8 cellular contexts compared by ENCODE assay signal in genomic region chr1:207823880-207824566, GRCh38.
DNase-seq lines count a peak whose midpoint lies in the region; ATAC-seq and TF ChIP-seq lines count a peak whose summit lies in the region.

No MANE protein-coding gene starts in this region.

- WGBS in esophagus squamous epithelium, 2 donors, result 7 to 23% methylated on average over 8 to 9 of the region's 9 CpGs

- H3K4me1 ChIP-seq in OCI-LY1 (ENCODE audit: insufficient read depth, low read length, severe bottlenecking), result peaks cover 75% of the 10 kb centered on the region
- peaks cover 44 to 100% (median 63%) of the 10 kb centered on the region in 3 donors for H3K4me1 ChIP-seq in esophagus squamous epithelium
- peaks cover 29 to 65% of the 10 kb centered on the region in 2 donors for H3K4me1 ChIP-seq in naive thymus-derived CD4-positive, alpha-beta T cell (ENCODE audit: control insufficient read depth in 2 of 2, insufficient read depth in 2 of 2, low read length in 2 of 2)

- peak overlapping the region; percentile 88 to 96 (median 95) for H3K4me3 Mint-ChIP-seq in naive thymus-derived CD4-positive, alpha-beta T cell

- peaks cover 45% of the 10 kb centered on the region for H3K79me2 ChIP-seq in OCI-LY1 (ENCODE audit: insufficient read depth, low read length)

- POLR2A ChIA-PET in naive thymus-derived CD4-positive, alpha-beta T cell (lab: Charles Lee), result interaction anchor here (0.6 to 17.1 kb wide), 20 partner anchors 9 to 600 kb away, joined by 3 to 547 read pairs (median 6); partner anchors contain the start of gene CD46

- H3K9me3 ChIP-seq in OCI-LY1 (ENCODE audit: low read length) (no peaks in the 10 kb centered on the region), esophagus squamous epithelium (no peaks in the 10 kb centered on the region)
- H3K9me3 ChIP-seq in naive thymus-derived CD4-positive, alpha-beta T cell (ENCODE audit: control insufficient read depth in 2 of 3, low read length in 3 of 3), result no peaks in the 10 kb centered on the region

- H4K20me1 ChIP-seq in OCI-LY1 (ENCODE audit: insufficient read depth, low read length), result no peaks in the 10 kb centered on the region

- DNase-seq in GM10266 (ENCODE audit: extremely low spot score) (no peak), activated T-helper 1 cell treated with Interleukin-2 at 50 U/mL for 16 hours (ENCODE audit: low read depth) (peak; percentile 57), esophagus squamous epithelium (lab: John Stamatoyannopoulos, UW) (peak; percentile 30), AML-193 (lab: John Stamatoyannopoulos, UW) (no peak)
- peak; percentile 52 to 94 (median 87) for DNase-seq in naive thymus-derived CD4-positive, alpha-beta T cell
- peak; percentile 81 for DNase-seq in stimulated activated naive CD4-positive, alpha-beta T cell treated with Interleukin-2 at 50 U/mL for 16 hours (lab: John Stamatoyannopoulos, UW)

- H3K9me3 Mint-ChIP-seq in naive thymus-derived CD4-positive, alpha-beta T cell, result peaks cover 0 to 18% (median 0%) of the 10 kb centered on the region in 11 donors

- H3K27me3 ChIP-seq in OCI-LY1 (ENCODE audit: insufficient read depth, low read length), result no peaks in the 10 kb centered on the region
- no peaks in the 10 kb centered on the region for H3K27me3 ChIP-seq in esophagus squamous epithelium
- no peaks in the 10 kb centered on the region for H3K27me3 ChIP-seq in naive thymus-derived CD4-positive, alpha-beta T cell (ENCODE audit: control insufficient read depth in 2 of 2, insufficient read depth in 2 of 2, low read length in 2 of 2)

- CTCF ChIA-PET in naive thymus-derived CD4-positive, alpha-beta T cell (lab: Charles Lee), result interaction anchor here (0.6 to 4.1 kb wide), 18 partner anchors 9 to 1704 kb away, joined by 3 to 81 read pairs (median 4); no protein-coding TSS in a partner anchor

- H3K4me2 ChIP-seq in OCI-LY1 (ENCODE audit: low read length), result peak overlapping the region; percentile 89

- peaks cover 6 to 25% (median 16%) of the 10 kb centered on the region in 5 donors for H3K36me3 Mint-ChIP-seq in naive thymus-derived CD4-positive, alpha-beta T cell

- peaks cover 0 to 6% (median 0%) of the 10 kb centered on the region in 5 donors for H3K27me3 Mint-ChIP-seq in naive thymus-derived CD4-positive, alpha-beta T cell

- peaks cover 78 to 98% (median 94%) of the 10 kb centered on the region in 7 donors for H3K4me1 Mint-ChIP-seq in naive thymus-derived CD4-positive, alpha-beta T cell

- H3K27ac Mint-ChIP-seq in naive thymus-derived CD4-positive, alpha-beta T cell, result peak overlapping the region; percentile 96 to 100 (median 98)

- peak; percentile 20 for ATAC-seq in HG02588 (IDR thresholded peaks at IDR 0.05; ENCODE audit: unreplicated experiment)
- ATAC-seq in naive thymus-derived CD4-positive, alpha-beta T cell, result peak; percentile 71

- H3F3A ChIP-seq in OCI-LY1 (ENCODE audit: insufficient read depth, low read length), result no peaks in the 10 kb centered on the region

- H3K36me3 ChIP-seq in OCI-LY1 (ENCODE audit: insufficient read depth, low read length), result peaks cover 25% of the 10 kb centered on the region
- peaks cover 0 to 30% (median 0%) of the 10 kb centered on the region in 3 donors for H3K36me3 ChIP-seq in esophagus squamous epithelium
- H3K36me3 ChIP-seq in naive thymus-derived CD4-positive, alpha-beta T cell (ENCODE audit: control insufficient read depth in 2 of 3, insufficient read depth in 3 of 3, low read length in 3 of 3), result peaks cover 0 to 16% (median 2%) of the 10 kb centered on the region in 3 experiments

- TF ChIP-seq POLR2A in esophagus squamous epithelium (IDR thresholded peaks at IDR 0.05), result peak in 2 of 4 donors; percentile 87

- TF ChIP-seq CTCF in GM10266 (IDR thresholded peaks at IDR 0.05; ENCODE audit: control insufficient read depth, insufficient read depth, low read depth, missing control alignments) (peak; percentile 53), OCI-LY1 (IDR thresholded peaks at IDR 0.05; ENCODE audit: low read length) (peak; percentile 50; the same call in 1 of the 2 replicates), esophagus squamous epithelium (IDR thresholded peaks at IDR 0.05) (peak; percentile 39 to 93 (median 76))

- intact Hi-C loops in esophagus squamous epithelium (cut with DNase I), result loop anchor here (10.0 kb wide), 1 partner anchor 141 kb away; no protein-coding TSS in a partner anchor
- intact Hi-C loops in naive thymus-derived CD4-positive, alpha-beta T cell (cut with micrococcal nuclease), result loop anchor here (1.0 to 10.0 kb wide), 9 partner anchors 8 to 1267 kb away; partner anchors contain the start of genes CD46 (in 2 of the 2), CD55 (in 2 of the 2), FCMR (in 1 of the 2) and PLXNA2 (in 1 of the 2)

- H3K9me2 ChIP-seq in OCI-LY1 (ENCODE audit: low read depth, low read length), result no peaks in the 10 kb centered on the region

- H3K27ac ChIP-seq in OCI-LY1 (ENCODE audit: low read depth, low read length, poor library complexity, severe bottlenecking) (peak overlapping the region; percentile 95), esophagus squamous epithelium (peak overlapping the region; percentile 90 to 98 (median 96))
- peak overlapping the region; percentile 88 for H3K27ac ChIP-seq in naive thymus-derived CD4-positive, alpha-beta T cell (ENCODE audit: low read depth, low read length)

- H3K4me3 ChIP-seq in OCI-LY1 (ENCODE audit: low read depth, low read length, poor library complexity, severe bottlenecking) (peak overlapping the region; percentile 81), esophagus squamous epithelium (peak overlapping the region; percentile 28 to 75 (median 58))
- H3K4me3 ChIP-seq in naive thymus-derived CD4-positive, alpha-beta T cell (ENCODE audit: low read length), result peak overlapping the region; percentile 87

- H2AFZ ChIP-seq in OCI-LY1 (ENCODE audit: low read length), result no peak overlapping the region

- peak overlapping the region; percentile 94 for H3K9ac ChIP-seq in OCI-LY1 (ENCODE audit: low read length)

Comparison
In these comparisons a context has a peak if more than half of its experiments do, and no peak if none do; other contexts are left out.
1. DNase-seq: peak in activated T-helper 1 cell treated with Interleukin-2 at 50 U/mL for 16 hours (single experiment), esophagus squamous epithelium (single experiment), naive thymus-derived CD4-positive, alpha-beta T cell (9 of 9) and stimulated activated naive CD4-positive, alpha-beta T cell treated with Interleukin-2 at 50 U/mL for 16 hours (single experiment); none in GM10266 (single experiment) and AML-193 (0 of 2).
2. Peak in every context shown above with its lines, with median percentiles within 50 percentile points of each other: CTCF ChIP-seq, H3K27ac ChIP-seq and H3K4me3 ChIP-seq.